23 cellular contexts compared by ENCODE assay signal in the genomic region with DNA sequence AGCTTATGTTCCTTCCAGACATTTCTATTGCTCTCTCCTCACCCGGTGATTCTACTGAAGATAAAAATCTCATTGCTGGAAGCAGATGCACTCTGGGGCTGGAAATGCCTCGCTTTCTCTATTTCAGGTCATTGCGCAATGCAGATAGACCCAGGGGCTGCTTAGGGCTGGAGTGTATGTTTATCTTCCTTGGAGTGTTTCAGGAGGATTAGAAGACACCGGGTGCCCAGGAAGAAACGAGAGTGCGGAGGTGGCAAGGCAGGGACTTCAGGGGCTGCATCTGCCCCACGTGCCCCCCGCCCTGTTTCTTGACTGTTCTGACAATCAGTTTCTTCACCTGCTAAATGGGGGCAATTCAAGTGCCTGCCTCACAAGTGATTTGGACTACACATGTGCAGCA. TPM values are rescaled to one million over a fixed set of nuclear protein-coding genes. Genes with fewer than 3 reads are reported as not detected.
"Had no signal": no experiment of that assay in that cellular context is flagged by ENCODE, and none has a peak within 500 bp of the region (broad histone marks: within the 10 kb centered on the region; RNA-seq: fewer than 3 reads in every experiment).

No MANE protein-coding gene starts in this region.

- DNase-seq: activated CD4-positive, alpha-beta T cell treated with anti-CD3 and anti-CD28 coated beads for 1 hour; activated CD4-positive, alpha-beta T cell treated with anti-CD3 and anti-CD28 coated beads, Interleukin-2, amount 50 U/mL, for 1 hour; activated CD8-positive, alpha-beta T cell treated with anti-CD3 and anti-CD28 coated beads, Interleukin-2, amount 10 ng/mL, durations not matched to agents 7 days and 5 days; activated gamma-delta T cell treated with Interleukin-2 at 50 U/mL for 16 hours; aorta; central memory CD4-positive, alpha-beta T cell; effector CD8-positive, alpha-beta T cell; hypothalamus; left ventricle myocardium inferior; midbrain; sigmoid colon; stimulated activated CD4-positive, alpha-beta T cell treated with anti-CD3 and anti-CD28 coated beads, Interleukin-2, amount 100 ng/mL, for 48 hours; stimulated activated CD8-positive, alpha-beta memory T cell treated with anti-CD3 and anti-CD28 coated beads, Interleukin-4, amount 100 ng/mL, for 48 hours; stimulated activated naive B cell treated with anti-CD40 and anti-IgM and Interleukin-4, amounts not matched to agents 10 μg/mL and 1 μg/mL and 100 μg/mL, for 72 hours; transverse colon had no signal

- H3K9ac ChIP-seq: parathyroid adenoma had no signal

- H3K4me3 ChIP-seq: left ventricle myocardium inferior, sigmoid colon, transverse colon, vagina had no signal

- H3K9me3 Mint-ChIP-seq: stimulated activated naive B cell treated with anti-CD40 and anti-IgM and Interleukin-4, amounts not matched to agents 10 μg/mL and 1 μg/mL and 100 μg/mL, for 72 hours had no signal

- H3K27me3 ChIP-seq: neutrophil, sigmoid colon, transverse colon, vagina had no signal

- H3K9me3 ChIP-seq: left ventricle myocardium inferior, neutrophil, sigmoid colon, transverse colon, vagina had no signal

- H3K36me3 Mint-ChIP-seq: activated naive CD4-positive, alpha-beta T cell treated with anti-CD3 and anti-CD28 coated beads, Interleukin-2, amount 50 U/mL, for 24 hours had no signal

- H3K4me3 Mint-ChIP-seq: activated CD8-positive, alpha-beta T cell treated with anti-CD3 and anti-CD28 coated beads, Interleukin-2, amount 10 ng/mL, durations not matched to agents 7 days and 5 days; activated naive CD4-positive, alpha-beta T cell treated with anti-CD3 and anti-CD28 coated beads, Interleukin-2, amount 50 U/mL, for 24 hours; nephron; stimulated activated naive B cell treated with anti-CD40 and anti-IgM and Interleukin-4, amounts not matched to agents 10 μg/mL and 1 μg/mL and 100 μg/mL, for 72 hours had no signal

- H3K27ac ChIP-seq: neutrophil, parathyroid adenoma, sigmoid colon, transverse colon, vagina had no signal

- H3K4me1 ChIP-seq: sigmoid colon, transverse colon, vagina had no signal

- H3K36me3 ChIP-seq: left ventricle myocardium inferior, neutrophil, sigmoid colon, transverse colon, vagina had no signal

- ATAC-seq: activated CD8-positive, alpha-beta T cell treated with anti-CD3 and anti-CD28 coated beads, Interleukin-2, amount 10 ng/mL, durations not matched to agents 7 days and 5 days; stimulated activated naive B cell treated with anti-CD40 and anti-IgM and Interleukin-4, amounts not matched to agents 10 μg/mL and 1 μg/mL and 100 μg/mL, for 72 hours had no signal

- H3K27ac Mint-ChIP-seq: activated CD8-positive, alpha-beta T cell treated with anti-CD3 and anti-CD28 coated beads, Interleukin-2, amount 10 ng/mL, durations not matched to agents 7 days and 5 days; activated naive CD4-positive, alpha-beta T cell treated with anti-CD3 and anti-CD28 coated beads, Interleukin-2, amount 50 U/mL, for 24 hours; nephron; stimulated activated naive B cell treated with anti-CD40 and anti-IgM and Interleukin-4, amounts not matched to agents 10 μg/mL and 1 μg/mL and 100 μg/mL, for 72 hours had no signal

- H3K4me1 Mint-ChIP-seq: activated naive CD4-positive, alpha-beta T cell treated with anti-CD3 and anti-CD28 coated beads, Interleukin-2, amount 50 U/mL, for 24 hours; stimulated activated naive B cell treated with anti-CD40 and anti-IgM and Interleukin-4, amounts not matched to agents 10 μg/mL and 1 μg/mL and 100 μg/mL, for 72 hours had no signal

RNA-seq across cellular contexts. Expression of gene IYD, which starts 45.6 kb away (rescaled TPM):
- total RNA-seq: activated CD8-positive, alpha-beta T cell treated with anti-CD3 and anti-CD28 coated beads, Interleukin-2, amount 10 ng/mL, durations not matched to agents 7 days and 5 days; aorta; dermis blood vessel endothelial cell; frontal cortex; left ventricle myocardium inferior; temporal lobe; vagina had no signal
